Comparison of ENCODE assay signal across 13 cellular contexts in genomic region chr15:66901336-66902100, GRCh38.
DNase-seq lines count a peak whose midpoint lies in the region; ATAC-seq and TF ChIP-seq lines count a peak whose summit lies in the region.
"Had no signal": no experiment of that assay in that cellular context is flagged by ENCODE, and none has a peak within 500 bp of the region (broad histone marks: within the 10 kb centered on the region; RNA-seq: fewer than 3 reads in every experiment).

No MANE protein-coding gene starts in this region.

- H3K4me1 Mint-ChIP-seq in endothelial cell (ENCODE audit: unreplicated experiment), result peaks cover 25% of the 10 kb centered on the region
- H3K4me1 Mint-ChIP-seq in activated naive CD4-positive, alpha-beta T cell treated with anti-CD3 and anti-CD28 coated beads for 36 hours (ENCODE audit: low read depth), result peaks cover 3% of the 10 kb centered on the region

- H3K4me2 ChIP-seq in parathyroid adenoma (ENCODE audit: low read length), result no peak overlapping the region

- H3K9me3 Mint-ChIP-seq in endothelial cell (ENCODE audit: unreplicated experiment), result no peaks in the 10 kb centered on the region
- H3K9me3 Mint-ChIP-seq in activated naive CD4-positive, alpha-beta T cell treated with anti-CD3 and anti-CD28 coated beads for 36 hours, result no peaks in the 10 kb centered on the region
- H3K9me3 Mint-ChIP-seq: memory B cell had no signal

- no peaks in the 10 kb centered on the region for H3K79me2 ChIP-seq in parathyroid adenoma

- no peak for ATAC-seq in stimulated activated naive CD8-positive, alpha-beta T cell treated with anti-CD3 and anti-CD28 coated beads, Interleukin-15, Interleukin-2, amounts not matched to agents 100 U/mL and 50 U/mL, for 24 hours
- no peak for ATAC-seq in GM19351 (IDR thresholded peaks at IDR 0.05; ENCODE audit: unreplicated experiment)
- no peak for ATAC-seq in HG03095 (IDR thresholded peaks at IDR 0.05; ENCODE audit: unreplicated experiment)

- H3K4me3 ChIP-seq in NB4 (ENCODE audit: low read depth, low read length), result no peak overlapping the region
- no peak overlapping the region for H3K4me3 ChIP-seq in parathyroid adenoma (ENCODE audit: low read depth, low read length)
- H3K4me3 ChIP-seq: skin epidermis had no signal

- H3K9me3 ChIP-seq in parathyroid adenoma (ENCODE audit: control insufficient read depth, low read length), result no peaks in the 10 kb centered on the region

- H3K36me3 ChIP-seq in parathyroid adenoma (ENCODE audit: control insufficient read depth, insufficient read depth, low read length), result no peaks in the 10 kb centered on the region
- H3K36me3 ChIP-seq: brain microvascular endothelial cell had no signal

- TF ChIP-seq CTCF in NB4 (IDR thresholded peaks at IDR 0.05; ENCODE audit: low read depth, low read length) (no peak), endothelial cell (IDR thresholded peaks at IDR 0.05; ENCODE audit: unreplicated experiment) (no peak), parathyroid adenoma (IDR thresholded peaks at IDR 0.05) (no peak)

- DNase-seq in ELR (ENCODE audit: low read depth) (peak; percentile 58), NB4 (ENCODE audit: low read depth) (peak; percentile 23), endothelial cell (ENCODE audit: low spot score) (no peak)
- DNase-seq in stimulated activated naive CD8-positive, alpha-beta T cell treated with anti-CD3 and anti-CD28 coated beads, Interleukin-15, Interleukin-2, amounts not matched to agents 100 U/mL and 50 U/mL, for 24 hours, result no peak
- DNase-seq in activated naive CD4-positive, alpha-beta T cell treated with anti-CD3 and anti-CD28 coated beads for 36 hours, result no peak
- DNase-seq: brain microvascular endothelial cell, DMS153, NCI-H524 had no signal

- no peak overlapping the region for H3K9ac ChIP-seq in parathyroid adenoma

- no peak overlapping the region for H3K4me3 Mint-ChIP-seq in endothelial cell (ENCODE audit: unreplicated experiment)
- no peak overlapping the region for H3K4me3 Mint-ChIP-seq in activated naive CD4-positive, alpha-beta T cell treated with anti-CD3 and anti-CD28 coated beads for 36 hours
- H3K4me3 Mint-ChIP-seq: memory B cell had no signal

- peak overlapping the region; percentile 84 for H3K27ac Mint-ChIP-seq in endothelial cell (ENCODE audit: unreplicated experiment)
- H3K27ac Mint-ChIP-seq in activated naive CD4-positive, alpha-beta T cell treated with anti-CD3 and anti-CD28 coated beads for 36 hours, result no peak overlapping the region
- H3K27ac Mint-ChIP-seq: memory B cell had no signal

- H3K36me3 Mint-ChIP-seq in endothelial cell (ENCODE audit: low read depth, unreplicated experiment), result no peaks in the 10 kb centered on the region
- H3K36me3 Mint-ChIP-seq in activated naive CD4-positive, alpha-beta T cell treated with anti-CD3 and anti-CD28 coated beads for 36 hours (ENCODE audit: low read depth), result no peaks in the 10 kb centered on the region
- H3K36me3 Mint-ChIP-seq: memory B cell had no signal

- intact Hi-C loops in activated naive CD4-positive, alpha-beta T cell treated with anti-CD3 and anti-CD28 coated beads for 36 hours (cut with micrococcal nuclease), result no loop called here

- CTCF ChIA-PET in activated naive CD4-positive, alpha-beta T cell treated with anti-CD3 and anti-CD28 coated beads for 36 hours (lab: Charles Lee), result interaction anchor here (0.9 kb wide), 1 partner anchor 20 kb away, joined by 5 read pairs; no protein-coding TSS in a partner anchor

- TF ChIP-seq POLR2A in NB4 (IDR thresholded peaks at IDR 0.05; ENCODE audit: extremely low read depth, insufficient read length), result no peak

- H3K4me1 ChIP-seq in parathyroid adenoma, result no peaks in the 10 kb centered on the region

- no peaks in the 10 kb centered on the region for H3K27me3 ChIP-seq in parathyroid adenoma (ENCODE audit: control insufficient read depth, insufficient read depth, low read length)
- H3K27me3 ChIP-seq: brain microvascular endothelial cell had no signal

- peak overlapping the region; percentile 19 for H3K27ac ChIP-seq in parathyroid adenoma
- H3K27ac ChIP-seq: brain microvascular endothelial cell had no signal

- H3K27me3 Mint-ChIP-seq in endothelial cell (ENCODE audit: unreplicated experiment), result peaks cover 2% of the 10 kb centered on the region
- H3K27me3 Mint-ChIP-seq in activated naive CD4-positive, alpha-beta T cell treated with anti-CD3 and anti-CD28 coated beads for 36 hours (ENCODE audit: low read depth), result no peaks in the 10 kb centered on the region
- H3K27me3 Mint-ChIP-seq: memory B cell had no signal

- peak overlapping the region; percentile 3 for H2AFZ ChIP-seq in parathyroid adenoma

Comparison
In these comparisons a context has a peak if more than half of its experiments do, and no peak if none do; other contexts are left out.
1. DNase-seq: peak in ELR (single experiment) and NB4 (single experiment); none in endothelial cell (single experiment), stimulated activated naive CD8-positive, alpha-beta T cell treated with anti-CD3 and anti-CD28 coated beads, Interleukin-15, Interleukin-2, amounts not matched to agents 100 U/mL and 50 U/mL, for 24 hours (single experiment) and activated naive CD4-positive, alpha-beta T cell treated with anti-CD3 and anti-CD28 coated beads for 36 hours (single experiment).